Comparison of ENCODE assay signal across 1 cellular context in the genomic region with DNA sequence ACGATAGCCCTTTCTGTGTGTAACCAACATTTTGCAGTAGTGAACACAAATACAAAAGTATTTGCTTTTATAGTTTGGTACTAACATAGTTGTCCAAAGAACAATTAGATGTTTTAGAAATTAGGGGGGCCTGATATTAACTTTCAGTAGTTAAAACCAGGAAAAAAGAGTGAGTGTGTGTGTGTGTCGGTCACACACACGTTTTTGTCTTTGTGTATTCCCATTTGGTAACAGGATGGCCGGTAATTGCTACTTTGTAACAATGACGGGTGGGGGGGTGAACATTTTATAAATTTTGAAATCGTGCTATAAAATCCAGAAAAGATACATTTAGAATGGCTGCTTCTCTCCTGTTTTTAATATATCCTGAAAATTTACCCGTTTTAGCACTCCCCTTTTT.
TF ChIP-seq lines count a peak whose summit lies in the region.

No MANE protein-coding gene starts in this region.

TF ChIP-seq in endothelial cell of umbilical vein, 7 proteins besides CTCF, POLR2A, EP300 and RAD21 (continued from another document):
- TF ChIP-seq MYC (IDR thresholded peaks at IDR 0.05; ENCODE audit: low read depth, low read length) (no peak), JUN (IDR thresholded peaks at IDR 0.05; ENCODE audit: borderline replicate concordance, insufficient read depth, insufficient read length, low read depth) (no peak), FOS (IDR thresholded peaks at IDR 0.05; ENCODE audit: borderline replicate concordance, insufficient read depth, low read length) (no peak), GATA2 (IDR thresholded peaks at IDR 0.05; ENCODE audit: insufficient read depth, insufficient read length, low read depth, low read length) (no peak)
